Comparison of ENCODE assay signal across 8 cellular contexts in genomic region chr2:190718652-190719526, GRCh38.
DNase-seq lines count a peak whose midpoint lies in the region; ATAC-seq and TF ChIP-seq lines count a peak whose summit lies in the region.

No MANE protein-coding gene starts in this region.

- DNase-seq in activated CD4-positive, alpha-beta T cell treated with anti-CD3 and anti-CD28 coated beads, Interleukin-2, amount 50 U/mL, for 48 hours, result peak; percentile 76 to 86
- peak in 4 of 5 donors; percentile 42 to 77 (median 55) for DNase-seq in heart left ventricle
- DNase-seq in stimulated activated CD4-positive, alpha-beta T cell treated with anti-CD3 and anti-CD28 coated beads, Interleukin-4, amount 100 ng/mL, for 48 hours (ENCODE audit: low read depth in 2 of 2), result peak; percentile 56 to 78
- DNase-seq in Kasumi-1 (lab: John Stamatoyannopoulos, UW), result no peak
- no peak for DNase-seq in nucleus accumbens (lab: John Stamatoyannopoulos, UW)

- WGBS in heart left ventricle, 4 donors, result 28 to 35% (median 31%) methylated on average over 7 of the region's 7 CpGs

- H3K4me3 ChIP-seq in BLaER1 (no peak overlapping the region), heart left ventricle (no peak overlapping the region)

- peaks cover 39% of the 10 kb centered on the region for H3K4me1 ChIP-seq in BLaER1
- H3K4me1 ChIP-seq in heart left ventricle, result peaks cover 0 to 36% (median 21%) of the 10 kb centered on the region in 12 donors

- TF ChIP-seq CTCF in heart left ventricle (IDR thresholded peaks at IDR 0.05), result no peak

- no peaks in the 10 kb centered on the region for H3K27me3 ChIP-seq in BLaER1
- H3K27me3 ChIP-seq in heart left ventricle, result no peaks in the 10 kb centered on the region

- no peak overlapping the region for H3K9ac ChIP-seq in BLaER1

- no peak for TF ChIP-seq POLR2A in heart left ventricle (IDR thresholded peaks at IDR 0.05)

- no peaks in the 10 kb centered on the region for H4K20me1 ChIP-seq in BLaER1

- H3K9me3 ChIP-seq in BLaER1, result peaks cover 12% of the 10 kb centered on the region
- H3K9me3 ChIP-seq in heart left ventricle, result peaks cover 0 to 3% (median 0%) of the 10 kb centered on the region in 12 donors

- ATAC-seq in GM19351 (IDR thresholded peaks at IDR 0.05; ENCODE audit: unreplicated experiment) (peak; percentile 53), HG03280 (IDR thresholded peaks at IDR 0.05; ENCODE audit: unreplicated experiment) (peak; percentile 66), heart left ventricle (peak; percentile 12 to 92 (median 86))

- H3K4me2 ChIP-seq in BLaER1, result peak overlapping the region; percentile 62

- peak overlapping the region; percentile 32; the same call in 1 of the 2 replicates for H3K27ac ChIP-seq in BLaER1
- peak overlapping the region in 7 of 12 donors; percentile 6 to 77 (median 35) for H3K27ac ChIP-seq in heart left ventricle

- H3K36me3 ChIP-seq in BLaER1 (no peaks in the 10 kb centered on the region), heart left ventricle (no peaks in the 10 kb centered on the region)

- intact Hi-C loops in heart left ventricle (cut with DNase I), result no loop called here

Comparison
In these comparisons a context has a peak if more than half of its experiments do, and no peak if none do; other contexts are left out.
1. DNase-seq: peak in activated CD4-positive, alpha-beta T cell treated with anti-CD3 and anti-CD28 coated beads, Interleukin-2, amount 50 U/mL, for 48 hours (2 of 2), heart left ventricle (4 of 5) and stimulated activated CD4-positive, alpha-beta T cell treated with anti-CD3 and anti-CD28 coated beads, Interleukin-4, amount 100 ng/mL, for 48 hours (2 of 2); none in Kasumi-1 (0 of 2) and nucleus accumbens (0 of 56).
2. Peak in every context shown above with its lines, with median percentiles within 50 percentile points of each other: ATAC-seq.